ENCODE assay signal across 9 cellular contexts in the genomic region with DNA sequence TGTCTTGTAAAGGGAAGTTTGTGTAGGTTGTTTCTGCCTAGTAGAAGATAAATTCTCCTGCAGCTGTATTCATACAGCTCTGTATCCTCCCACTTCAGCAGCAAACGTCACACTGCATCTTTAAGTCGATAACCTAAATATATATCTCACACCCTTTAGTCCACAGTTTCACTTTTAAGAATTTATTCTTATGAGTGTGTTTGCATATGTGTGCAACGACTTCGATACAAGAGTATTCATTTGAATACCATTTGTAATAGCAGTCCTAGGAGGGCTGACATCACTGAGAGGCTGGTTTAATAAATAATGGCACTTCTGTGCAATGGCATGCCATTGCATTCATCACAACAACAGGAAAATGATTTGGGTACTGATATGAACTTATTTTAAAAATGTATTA.
DNase-seq lines count a peak whose midpoint lies in the region; ATAC-seq lines count a peak whose summit lies in the region.
"Had no signal": no experiment of that assay in that cellular context is flagged by ENCODE, and none has a peak within 500 bp of the region (broad histone marks: within the 10 kb centered on the region; RNA-seq: fewer than 3 reads in every experiment).

No MANE protein-coding gene starts in this region.

- no peaks in the 10 kb centered on the region for H3K27me3 Mint-ChIP-seq in stimulated activated naive CD8-positive, alpha-beta T cell treated with anti-CD3 and anti-CD28 coated beads, Interleukin-15, amount 100 ng/mL, for 72 hours
- peaks cover 14% of the 10 kb centered on the region for H3K27me3 Mint-ChIP-seq in activated naive CD4-positive, alpha-beta T cell treated with anti-CD3 and anti-CD28 coated beads, Interleukin-2, amount 10 ng/mL, durations not matched to agents 7 days and 5 days

- no peaks in the 10 kb centered on the region for H3K36me3 Mint-ChIP-seq in activated naive CD4-positive, alpha-beta T cell treated with anti-CD3 and anti-CD28 coated beads, Interleukin-2, amount 10 ng/mL, durations not matched to agents 7 days and 5 days

- DNase-seq in stimulated activated naive CD8-positive, alpha-beta T cell treated with anti-CD3 and anti-CD28 coated beads, Interleukin-15, Interleukin-2, amounts not matched to agents 100 U/mL and 50 U/mL, for 24 hours = no peak
- no peak for DNase-seq in stimulated activated naive CD8-positive, alpha-beta T cell treated with anti-CD3 and anti-CD28 coated beads, Interleukin-15, amount 100 ng/mL, for 72 hours
- DNase-seq in superior temporal gyrus (ENCODE audit: extremely low spot score) (peak; percentile 32), NCI-H345 (lab: John Stamatoyannopoulos, UW) (no peak), HCEC 1CT (no peak)
- DNase-seq in activated naive CD4-positive, alpha-beta T cell treated with anti-CD3 and anti-CD28 coated beads, Interleukin-2, amount 10 ng/mL, durations not matched to agents 7 days and 5 days = no peak
- DNase-seq: EL had no signal

- H3K4me1 Mint-ChIP-seq in stimulated activated naive CD8-positive, alpha-beta T cell treated with anti-CD3 and anti-CD28 coated beads, Interleukin-15, amount 100 ng/mL, for 72 hours = no peaks in the 10 kb centered on the region
- H3K4me1 Mint-ChIP-seq in activated naive CD4-positive, alpha-beta T cell treated with anti-CD3 and anti-CD28 coated beads, Interleukin-2, amount 10 ng/mL, durations not matched to agents 7 days and 5 days = no peaks in the 10 kb centered on the region

- no peak overlapping the region for H3K4me3 Mint-ChIP-seq in stimulated activated naive CD8-positive, alpha-beta T cell treated with anti-CD3 and anti-CD28 coated beads, Interleukin-15, amount 100 ng/mL, for 72 hours
- no peak overlapping the region for H3K4me3 Mint-ChIP-seq in activated naive CD4-positive, alpha-beta T cell treated with anti-CD3 and anti-CD28 coated beads, Interleukin-2, amount 10 ng/mL, durations not matched to agents 7 days and 5 days

- H3K9me3 Mint-ChIP-seq in stimulated activated naive CD8-positive, alpha-beta T cell treated with anti-CD3 and anti-CD28 coated beads, Interleukin-15, amount 100 ng/mL, for 72 hours = no peaks in the 10 kb centered on the region
- H3K9me3 Mint-ChIP-seq in activated naive CD4-positive, alpha-beta T cell treated with anti-CD3 and anti-CD28 coated beads, Interleukin-2, amount 10 ng/mL, durations not matched to agents 7 days and 5 days = no peaks in the 10 kb centered on the region

- no peak overlapping the region for H3K27ac Mint-ChIP-seq in stimulated activated naive CD8-positive, alpha-beta T cell treated with anti-CD3 and anti-CD28 coated beads, Interleukin-15, amount 100 ng/mL, for 72 hours
- no peak overlapping the region for H3K27ac Mint-ChIP-seq in activated naive CD4-positive, alpha-beta T cell treated with anti-CD3 and anti-CD28 coated beads, Interleukin-2, amount 10 ng/mL, durations not matched to agents 7 days and 5 days

- CTCF ChIA-PET in activated naive CD4-positive, alpha-beta T cell treated with anti-CD3 and anti-CD28 coated beads, Interleukin-2, amount 10 ng/mL, durations not matched to agents 7 days and 5 days (lab: Charles Lee) = interaction anchor here (0.8 kb wide), 1 partner anchor 48 kb away, joined by 4 read pairs; no protein-coding TSS in a partner anchor

- ATAC-seq in stimulated activated naive CD8-positive, alpha-beta T cell treated with anti-CD3 and anti-CD28 coated beads, Interleukin-15, Interleukin-2, amounts not matched to agents 100 U/mL and 50 U/mL, for 24 hours = peak; percentile 39
- no peak for ATAC-seq in stimulated activated naive CD8-positive, alpha-beta T cell treated with anti-CD3 and anti-CD28 coated beads, Interleukin-15, amount 100 ng/mL, for 72 hours
- ATAC-seq in HG02588 (IDR thresholded peaks at IDR 0.05; ENCODE audit: unreplicated experiment) (peak; percentile 52), HG03442 (IDR thresholded peaks at IDR 0.05; ENCODE audit: unreplicated experiment) (peak; percentile 69)
